ENCODE assay signal across 10 cellular contexts in the genomic region with DNA sequence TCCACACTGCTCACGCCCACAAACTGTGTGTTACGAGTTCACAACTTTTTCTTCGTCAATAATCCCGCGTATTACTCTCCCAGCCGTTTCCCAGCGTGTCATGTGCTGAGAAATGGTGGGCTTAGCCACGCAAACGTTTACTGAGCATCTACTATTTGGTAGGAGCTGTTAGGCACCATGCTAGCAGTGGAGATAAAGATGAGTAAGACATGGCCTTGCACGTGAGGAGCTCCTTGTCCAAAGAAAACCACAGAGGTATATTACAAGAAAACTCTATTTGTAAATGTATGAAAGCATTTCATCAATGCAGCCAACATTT. TPM values are rescaled to one million over a fixed set of nuclear protein-coding genes. Genes with fewer than 3 reads are reported as not detected.
DNase-seq lines count a peak whose midpoint lies in the region; ATAC-seq lines count a peak whose summit lies in the region.
"Had no signal": no experiment of that assay in that cellular context is flagged by ENCODE, and none has a peak within 500 bp of the region (broad histone marks: within the 10 kb centered on the region; RNA-seq: fewer than 3 reads in every experiment).

No MANE protein-coding gene starts in this region.

- no peaks in the 10 kb centered on the region for H3K9me3 Mint-ChIP-seq in activated CD4-positive, alpha-beta T cell treated with anti-CD3 and anti-CD28 coated beads for 36 hours (ENCODE audit: low read depth)
- H3K9me3 Mint-ChIP-seq in activated T-helper 2 cell treated with anti-CD3 and anti-CD28 coated beads, Interferon-gamma antibody, Interleukin-2, Interleukin-4, amounts not matched to agents 10 μg/mL and 5 μg/mL and 100 μg/mL, durations not matched to agents 14 hours and 24 hours and 36 hours = no peaks in the 10 kb centered on the region

- no peaks in the 10 kb centered on the region for H3K27me3 Mint-ChIP-seq in activated CD4-positive, alpha-beta T cell treated with anti-CD3 and anti-CD28 coated beads for 36 hours
- no peaks in the 10 kb centered on the region for H3K27me3 Mint-ChIP-seq in activated T-helper 2 cell treated with anti-CD3 and anti-CD28 coated beads, Interferon-gamma antibody, Interleukin-2, Interleukin-4, amounts not matched to agents 10 μg/mL and 5 μg/mL and 100 μg/mL, durations not matched to agents 14 hours and 24 hours and 36 hours (ENCODE audit: low read depth)

- DNase-seq in activated CD4-positive, alpha-beta T cell treated with anti-CD3 and anti-CD28 coated beads for 36 hours = peak; percentile 21
- DNase-seq in activated CD4-positive, alpha-beta T cell treated with anti-CD3 and anti-CD28 coated beads for 1 hour = no peak
- DNase-seq in activated T-helper 2 cell treated with anti-CD3 and anti-CD28 coated beads, Interferon-gamma antibody, Interleukin-2, Interleukin-4, amounts not matched to agents 10 μg/mL and 5 μg/mL and 100 μg/mL, durations not matched to agents 14 hours and 24 hours and 36 hours (ENCODE audit: low spot score) = no peak
- DNase-seq in iris pigment epithelial cell (ENCODE audit: low read depth) (peak; percentile 16), substantia nigra (lab: John Stamatoyannopoulos, UW) (peak in 2 of 49 donors; percentile 29 to 36)
- no peak for DNase-seq in activated effector memory CD4-positive, alpha-beta T cell treated with anti-CD3 and anti-CD28 coated beads, Interleukin-2, amount 50 U/mL, for 16 hours

- POLR2A ChIA-PET in activated CD4-positive, alpha-beta T cell treated with anti-CD3 and anti-CD28 coated beads for 36 hours (lab: Charles Lee) = no interaction called here

- H3K4me3 Mint-ChIP-seq in activated CD4-positive, alpha-beta T cell treated with anti-CD3 and anti-CD28 coated beads for 36 hours = peak overlapping the region; percentile 98
- peak overlapping the region; percentile 94 for H3K4me3 Mint-ChIP-seq in activated T-helper 2 cell treated with anti-CD3 and anti-CD28 coated beads, Interferon-gamma antibody, Interleukin-2, Interleukin-4, amounts not matched to agents 10 μg/mL and 5 μg/mL and 100 μg/mL, durations not matched to agents 14 hours and 24 hours and 36 hours (ENCODE audit: low read depth)

- ATAC-seq in activated CD4-positive, alpha-beta T cell treated with anti-CD3 and anti-CD28 coated beads for 36 hours = no peak
- no peak for ATAC-seq in HG02678 (IDR thresholded peaks at IDR 0.05; ENCODE audit: unreplicated experiment)
- no peak for ATAC-seq in HG02870 (IDR thresholded peaks at IDR 0.05; ENCODE audit: unreplicated experiment)

- intact Hi-C loops in activated CD4-positive, alpha-beta T cell treated with anti-CD3 and anti-CD28 coated beads for 36 hours (cut with DNase I, micrococcal nuclease) = loop anchor here (1.0 to 5.0 kb wide), 8 partner anchors 41 to 1832 kb away; partner anchors contain the start of genes LYAR (in 2 of the 2), STX18 (in 2 of the 2), ZBTB49 (in 2 of the 2) and CFAP99 (in 1 of the 2)
- intact Hi-C loops in activated T-helper 2 cell treated with anti-CD3 and anti-CD28 coated beads, Interferon-gamma antibody, Interleukin-2, Interleukin-4, amounts not matched to agents 10 μg/mL and 5 μg/mL and 100 μg/mL, durations not matched to agents 14 hours and 24 hours and 36 hours (cut with micrococcal nuclease) = loop anchor here (1.0 to 2.0 kb wide), 2 partner anchors 41 to 292 kb away; partner anchors contain the start of genes LYAR and ZBTB49

- peak overlapping the region; percentile 90 for H3K27ac ChIP-seq in substantia nigra (ENCODE audit: low read depth, low read length, poor library complexity, severe bottlenecking)

- peaks cover 26% of the 10 kb centered on the region for H3K4me1 Mint-ChIP-seq in activated CD4-positive, alpha-beta T cell treated with anti-CD3 and anti-CD28 coated beads for 36 hours
- peaks cover 20% of the 10 kb centered on the region for H3K4me1 Mint-ChIP-seq in activated T-helper 2 cell treated with anti-CD3 and anti-CD28 coated beads, Interferon-gamma antibody, Interleukin-2, Interleukin-4, amounts not matched to agents 10 μg/mL and 5 μg/mL and 100 μg/mL, durations not matched to agents 14 hours and 24 hours and 36 hours (ENCODE audit: low read depth)

- CTCF ChIA-PET in activated CD4-positive, alpha-beta T cell treated with anti-CD3 and anti-CD28 coated beads for 36 hours (lab: Charles Lee) = interaction anchor here (1.3 to 3.2 kb wide), 3 partner anchors 11 to 87 kb away, joined by 5 to 14 read pairs (median 5); no protein-coding TSS in a partner anchor

- peak overlapping the region; percentile 98 for H3K27ac Mint-ChIP-seq in activated CD4-positive, alpha-beta T cell treated with anti-CD3 and anti-CD28 coated beads for 36 hours
- H3K27ac Mint-ChIP-seq in activated T-helper 2 cell treated with anti-CD3 and anti-CD28 coated beads, Interferon-gamma antibody, Interleukin-2, Interleukin-4, amounts not matched to agents 10 μg/mL and 5 μg/mL and 100 μg/mL, durations not matched to agents 14 hours and 24 hours and 36 hours = peak overlapping the region; percentile 94

- H3K36me3 Mint-ChIP-seq in activated CD4-positive, alpha-beta T cell treated with anti-CD3 and anti-CD28 coated beads for 36 hours (ENCODE audit: low read depth) = peaks cover 20% of the 10 kb centered on the region
- H3K36me3 Mint-ChIP-seq in activated T-helper 2 cell treated with anti-CD3 and anti-CD28 coated beads, Interferon-gamma antibody, Interleukin-2, Interleukin-4, amounts not matched to agents 10 μg/mL and 5 μg/mL and 100 μg/mL, durations not matched to agents 14 hours and 24 hours and 36 hours (ENCODE audit: low read depth) = peaks cover 21% of the 10 kb centered on the region

RNA-seq across cellular contexts. Expression of gene TMEM128, which starts 0.8 kb away (rescaled TPM):
- total RNA-seq in activated CD4-positive, alpha-beta T cell treated with anti-CD3 and anti-CD28 coated beads for 36 hours = 10 to 100 TPM; 14.6 to 25.3 TPM
- total RNA-seq in activated T-helper 2 cell treated with anti-CD3 and anti-CD28 coated beads, Interferon-gamma antibody, Interleukin-2, Interleukin-4, amounts not matched to agents 10 μg/mL and 5 μg/mL and 100 μg/mL, durations not matched to agents 14 hours and 24 hours and 36 hours = 17.6 and 18.5 TPM in 2 replicates

RNA-seq across cellular contexts. Expression of gene OTOP1, which starts 22.1 kb away (rescaled TPM):
- not detected for total RNA-seq in activated CD4-positive, alpha-beta T cell treated with anti-CD3 and anti-CD28 coated beads for 36 hours
- total RNA-seq in activated T-helper 2 cell treated with anti-CD3 and anti-CD28 coated beads, Interferon-gamma antibody, Interleukin-2, Interleukin-4, amounts not matched to agents 10 μg/mL and 5 μg/mL and 100 μg/mL, durations not matched to agents 14 hours and 24 hours and 36 hours = not detected in 2 replicates
- total RNA-seq: Daoy, subcutaneous adipose tissue had no signal

RNA-seq across cellular contexts. Expression of gene LYAR, which starts 41.1 kb away (rescaled TPM):
- 10 to 100 TPM; 65.6 to 74.3 TPM for total RNA-seq in activated CD4-positive, alpha-beta T cell treated with anti-CD3 and anti-CD28 coated beads for 36 hours
- total RNA-seq in activated T-helper 2 cell treated with anti-CD3 and anti-CD28 coated beads, Interferon-gamma antibody, Interleukin-2, Interleukin-4, amounts not matched to agents 10 μg/mL and 5 μg/mL and 100 μg/mL, durations not matched to agents 14 hours and 24 hours and 36 hours = 61.6 and 61.7 TPM in 2 replicates

RNA-seq across cellular contexts. Expression of gene ZBTB49, which starts 41.2 kb away (rescaled TPM):
- 1 to 10 TPM; 3.3 to 3.8 TPM for total RNA-seq in activated CD4-positive, alpha-beta T cell treated with anti-CD3 and anti-CD28 coated beads for 36 hours
- total RNA-seq in activated T-helper 2 cell treated with anti-CD3 and anti-CD28 coated beads, Interferon-gamma antibody, Interleukin-2, Interleukin-4, amounts not matched to agents 10 μg/mL and 5 μg/mL and 100 μg/mL, durations not matched to agents 14 hours and 24 hours and 36 hours = 6.7 and 8.3 TPM in 2 replicates

Comparison
In these comparisons a context has a peak if more than half of its experiments do, and no peak if none do; other contexts are left out.
1. DNase-seq: peak in activated CD4-positive, alpha-beta T cell treated with anti-CD3 and anti-CD28 coated beads for 36 hours (single experiment) and iris pigment epithelial cell (single experiment); none in activated CD4-positive, alpha-beta T cell treated with anti-CD3 and anti-CD28 coated beads for 1 hour (single experiment), activated T-helper 2 cell treated with anti-CD3 and anti-CD28 coated beads, Interferon-gamma antibody, Interleukin-2, Interleukin-4, amounts not matched to agents 10 μg/mL and 5 μg/mL and 100 μg/mL, durations not matched to agents 14 hours and 24 hours and 36 hours (single experiment) and activated effector memory CD4-positive, alpha-beta T cell treated with anti-CD3 and anti-CD28 coated beads, Interleukin-2, amount 50 U/mL, for 16 hours (single experiment).